Comparison of ENCODE assay signal across 22 cellular contexts in genomic region chr12:4284306-4284705, GRCh38. TPM values are rescaled to one million over a fixed set of nuclear protein-coding genes. Genes with fewer than 3 reads are reported as not detected.
DNase-seq lines count a peak whose midpoint lies in the region; ATAC-seq, FAIRE-seq and TF ChIP-seq lines count a peak whose summit lies in the region.
"Had no signal": no experiment of that assay in that cellular context is flagged by ENCODE, and none has a peak within 500 bp of the region (broad histone marks: within the 10 kb centered on the region; RNA-seq: fewer than 3 reads in every experiment).

No MANE protein-coding gene starts in this region.

- H3K27ac ChIP-seq in K562 (ENCODE audit: extremely low read depth, low read depth, low read length), result no peak overlapping the region
- H3K27ac ChIP-seq in psoas muscle, result no peak overlapping the region
- H3K27ac ChIP-seq: BLaER1 treated with 17β-estradiol and CSF1 and Interleukin-3, amounts not matched to agents 10 nM and 100 nM; RWPE1 had no signal

- H3K27me3 Mint-ChIP-seq in activated CD8-positive, alpha-beta memory T cell treated with anti-CD3 and anti-CD28 coated beads, Interleukin-2, amount 10 ng/mL, durations not matched to agents 7 days and 5 days, result no peaks in the 10 kb centered on the region
- no peaks in the 10 kb centered on the region for H3K27me3 Mint-ChIP-seq in activated CD4-positive, alpha-beta memory T cell treated with anti-CD3 and anti-CD28 coated beads for 36 hours
- no peaks in the 10 kb centered on the region for H3K27me3 Mint-ChIP-seq in nephron progenitor cell (ENCODE audit: low read depth, poor library complexity)

- H3K9ac ChIP-seq in K562 (ENCODE audit: insufficient read depth in 1 of 2, low read depth in 2 of 2, low read length in 2 of 2), result no peak overlapping the region
- H3K9ac ChIP-seq: BLaER1 treated with 17β-estradiol and CSF1 and Interleukin-3, amounts not matched to agents 10 nM and 100 nM had no signal

- H3K27ac Mint-ChIP-seq in activated CD8-positive, alpha-beta memory T cell treated with anti-CD3 and anti-CD28 coated beads, Interleukin-2, amount 10 ng/mL, durations not matched to agents 7 days and 5 days, result no peak overlapping the region
- peak overlapping the region; percentile 61 for H3K27ac Mint-ChIP-seq in activated CD4-positive, alpha-beta memory T cell treated with anti-CD3 and anti-CD28 coated beads for 36 hours
- H3K27ac Mint-ChIP-seq in nephron progenitor cell, result peak overlapping the region; percentile 95
- H3K27ac Mint-ChIP-seq: GM23338 had no signal

- no peak for TF ChIP-seq RAD21 in K562 (CRISPR knock-in tag; conservative IDR thresholded peaks at IDR 0.05 in 1 of 2, IDR thresholded peaks at IDR 0.05 in 1 of 2)

- H3K4me3 Mint-ChIP-seq in activated CD8-positive, alpha-beta memory T cell treated with anti-CD3 and anti-CD28 coated beads, Interleukin-2, amount 10 ng/mL, durations not matched to agents 7 days and 5 days, result no peak overlapping the region
- H3K4me3 Mint-ChIP-seq in activated CD4-positive, alpha-beta memory T cell treated with anti-CD3 and anti-CD28 coated beads for 36 hours, result no peak overlapping the region
- H3K4me3 Mint-ChIP-seq in nephron progenitor cell, result no peak overlapping the region
- H3K4me3 Mint-ChIP-seq: GM23338 had no signal

- no peak overlapping the region for H3K4me2 ChIP-seq in K562 (ENCODE audit: insufficient read depth, low read length)
- H3K4me2 ChIP-seq: BLaER1 treated with 17β-estradiol and CSF1 and Interleukin-3, amounts not matched to agents 10 nM and 100 nM; GM23338 had no signal

- H3K4me3 ChIP-seq in K562 (no peak overlapping the region), psoas muscle (no peak overlapping the region)
- H3K4me3 ChIP-seq: BLaER1 treated with 17β-estradiol and CSF1 and Interleukin-3, amounts not matched to agents 10 nM and 100 nM; GM23338 had no signal

- DNase-seq in activated CD8-positive, alpha-beta memory T cell treated with anti-CD3 and anti-CD28 coated beads, Interleukin-2, amount 50 U/mL, for 48 hours, result peak; percentile 52
- no peak for DNase-seq in activated CD8-positive, alpha-beta memory T cell treated with anti-CD3 and anti-CD28 coated beads, Interleukin-2, amount 10 ng/mL, durations not matched to agents 7 days and 5 days
- DNase-seq in activated CD4-positive, alpha-beta memory T cell treated with anti-CD3 and anti-CD28 coated beads for 36 hours, result no peak
- DNase-seq in K562 (ENCODE audit: extremely low read depth in 1 of 4, low spot score in 3 of 4) (no peak), nephron progenitor cell (no peak), GOT3 (lab: John Stamatoyannopoulos, UW) (no peak), psoas muscle (no peak)
- no peak for DNase-seq in stimulated activated naive CD4-positive, alpha-beta T cell (lab: John Stamatoyannopoulos, UW)
- DNase-seq: DMS79 treated with DMSO at 0.1 percent for 48 hours, KBM-7, MV-4-11, NCI-H1436 treated with DMSO at 0.1 percent for 48 hours, NCI-H2029 treated with DMSO at 0.1 percent for 48 hours, NCI-H2171 treated with DMSO at 0.1 percent for 48 hours, NCI-H510A, NCI-H774, PC-3 had no signal

- TF ChIP-seq POLR2A in K562 (conservative IDR thresholded peaks at IDR 0.05), result no peak

- 93% methylated on average over 4 of the region's 4 CpGs for WGBS in K562 (ENCODE audit: insufficient coverage, low coverage, missing lambda C conversion rate)
- 74 to 89% (median 84%) methylated on average over 4 of the region's 4 CpGs for WGBS in psoas muscle, 3 donors

- H3K36me3 ChIP-seq in K562 (ENCODE audit: control insufficient read depth, insufficient read depth, low read length) (peaks cover 95% of the 10 kb centered on the region), psoas muscle (ENCODE audit: insufficient read depth in 1 of 2, low read depth in 1 of 2) (peaks cover 0 to 10% of the 10 kb centered on the region in 2 donors)
- H3K36me3 ChIP-seq: BLaER1 treated with 17β-estradiol and CSF1 and Interleukin-3, amounts not matched to agents 10 nM and 100 nM had no signal

- no peaks in the 10 kb centered on the region; a peak in 1 of 5 replicates for H3K4me1 ChIP-seq in K562 (replicated peaks in 1 of 2; ENCODE audit: control insufficient read depth in 2 of 2, insufficient read depth in 2 of 2, low read length in 2 of 2)
- peaks cover 2% of the 10 kb centered on the region for H3K4me1 ChIP-seq in psoas muscle

- CTCF ChIA-PET in activated CD8-positive, alpha-beta memory T cell treated with anti-CD3 and anti-CD28 coated beads, Interleukin-2, amount 10 ng/mL, durations not matched to agents 7 days and 5 days (lab: Charles Lee), result interaction anchor here (1.7 to 6.8 kb wide), 2 partner anchors 8 to 177 kb away, joined by 5 to 38 read pairs; no protein-coding TSS in a partner anchor
- CTCF ChIA-PET in activated CD4-positive, alpha-beta memory T cell treated with anti-CD3 and anti-CD28 coated beads for 36 hours (lab: Charles Lee), result interaction anchor here (1.6 kb wide), 1 partner anchor 16 kb away, joined by 3 read pairs; no protein-coding TSS in a partner anchor
- CTCF ChIA-PET in K562 (lab: Yijun Ruan, JAX; ENCODE audit: low intra/inter-chr PET ratio), result no interaction called here

- in situ Hi-C loops in K562 (cut with MboI), result loop anchor here (25.0 kb wide), 1 partner anchor 397 kb away; no protein-coding TSS in a partner anchor

- H4K20me1 ChIP-seq in K562 (replicated peaks; ENCODE audit: control insufficient read depth, insufficient read depth, low read length), result peaks cover 10% of the 10 kb centered on the region; the same call in 1 of the 2 replicates
- H4K20me1 ChIP-seq: BLaER1 treated with 17β-estradiol and CSF1 and Interleukin-3, amounts not matched to agents 10 nM and 100 nM had no signal

- no peaks in the 10 kb centered on the region for H3K9me3 Mint-ChIP-seq in activated CD8-positive, alpha-beta memory T cell treated with anti-CD3 and anti-CD28 coated beads, Interleukin-2, amount 10 ng/mL, durations not matched to agents 7 days and 5 days (ENCODE audit: low read depth)
- H3K9me3 Mint-ChIP-seq in activated CD4-positive, alpha-beta memory T cell treated with anti-CD3 and anti-CD28 coated beads for 36 hours, result no peaks in the 10 kb centered on the region
- no peaks in the 10 kb centered on the region for H3K9me3 Mint-ChIP-seq in nephron progenitor cell
- H3K9me3 Mint-ChIP-seq: GM23338 had no signal

- peaks cover 96% of the 10 kb centered on the region for H3K4me1 Mint-ChIP-seq in activated CD8-positive, alpha-beta memory T cell treated with anti-CD3 and anti-CD28 coated beads, Interleukin-2, amount 10 ng/mL, durations not matched to agents 7 days and 5 days
- H3K4me1 Mint-ChIP-seq in activated CD4-positive, alpha-beta memory T cell treated with anti-CD3 and anti-CD28 coated beads for 36 hours (ENCODE audit: low read depth), result peaks cover 93% of the 10 kb centered on the region
- H3K4me1 Mint-ChIP-seq in nephron progenitor cell, result peaks cover 97% of the 10 kb centered on the region

- H3K79me2 ChIP-seq in K562 (ENCODE audit: control insufficient read depth, insufficient read depth, low read length), result peaks cover 54% of the 10 kb centered on the region

- H3K27me3 ChIP-seq in K562 (ENCODE audit: control insufficient read depth in 2 of 2, insufficient read depth in 2 of 2, low read length in 2 of 2), result no peaks in the 10 kb centered on the region
- peaks cover 0 to 7% (median 5%) of the 10 kb centered on the region in 3 donors for H3K27me3 ChIP-seq in psoas muscle (ENCODE audit: insufficient read depth in 3 of 3, low read length in 2 of 3)

- ATAC-seq in activated CD8-positive, alpha-beta memory T cell treated with anti-CD3 and anti-CD28 coated beads, Interleukin-2, amount 10 ng/mL, durations not matched to agents 7 days and 5 days, result no peak
- ATAC-seq in K562, result no peak
- no peak for ATAC-seq in psoas muscle
- ATAC-seq: GM23338, PC-3 had no signal

- TF ChIP-seq CTCF in K562 (IDR thresholded peaks at IDR 0.05 in 2 of 3, conservative IDR thresholded peaks at IDR 0.05 in 1 of 3; ENCODE audit: insufficient read depth in 2 of 3, low read depth in 1 of 3, low read length in 3 of 3) (no peak), nephron progenitor cell (IDR thresholded peaks at IDR 0.05) (no peak), psoas muscle (IDR thresholded peaks at IDR 0.05) (no peak)

- intact Hi-C loops in activated CD4-positive, alpha-beta memory T cell treated with anti-CD3 and anti-CD28 coated beads for 36 hours (cut with micrococcal nuclease), result no loop called here
- intact Hi-C loops in K562 (cut with micrococcal nuclease), result no loop called here
- intact Hi-C loops in psoas muscle (cut with DNase I), result no loop called here

- no peak for FAIRE-seq in K562 (lab: Jason Lieb, UNC)
- FAIRE-seq: G401.6 had no signal

- BruUV-seq in K562 (replicated peaks; lab: Mats Ljungman, UMichigan), result no TSS peak

- no peak overlapping the region for H2AFZ ChIP-seq in K562 (ENCODE audit: low read depth, low read length)
- H2AFZ ChIP-seq: GM23338 had no signal

- no peaks in the 10 kb centered on the region for H3K9me3 ChIP-seq in K562 (replicated peaks; ENCODE audit: control insufficient read depth, insufficient read depth, low read depth, low read length)
- no peaks in the 10 kb centered on the region for H3K9me3 ChIP-seq in psoas muscle
- H3K9me3 ChIP-seq: BLaER1 treated with 17β-estradiol and CSF1 and Interleukin-3, amounts not matched to agents 10 nM and 100 nM had no signal

- POLR2A ChIA-PET in activated CD4-positive, alpha-beta memory T cell treated with anti-CD3 and anti-CD28 coated beads for 36 hours (lab: Charles Lee), result interaction anchor here (1.1 to 2.7 kb wide), 2 partner anchors 10 to 177 kb away, joined by 4 to 11 read pairs; no protein-coding TSS in a partner anchor
- POLR2A ChIA-PET in K562 (lab: Yijun Ruan, JAX), result interaction anchor here (0.8 to 2.2 kb wide), 3 partner anchors 9 to 285 kb away, joined by 3 to 9 read pairs (median 5); no protein-coding TSS in a partner anchor

- peaks cover 94% of the 10 kb centered on the region for H3K36me3 Mint-ChIP-seq in activated CD8-positive, alpha-beta memory T cell treated with anti-CD3 and anti-CD28 coated beads, Interleukin-2, amount 10 ng/mL, durations not matched to agents 7 days and 5 days
- peaks cover 92% of the 10 kb centered on the region for H3K36me3 Mint-ChIP-seq in activated CD4-positive, alpha-beta memory T cell treated with anti-CD3 and anti-CD28 coated beads for 36 hours
- peaks cover 95% of the 10 kb centered on the region for H3K36me3 Mint-ChIP-seq in nephron progenitor cell (ENCODE audit: low read depth)

- H3K9me1 ChIP-seq in K562 (ENCODE audit: control insufficient read depth, insufficient read depth, low read length), result no peaks in the 10 kb centered on the region

- TF ChIP-seq EP300 in K562 (IDR thresholded peaks at IDR 0.05; ENCODE audit: low read length), result no peak

RNA-seq across cellular contexts. Expression of gene CCND2, which starts 10.7 kb away (rescaled TPM):
- total RNA-seq in activated CD8-positive, alpha-beta memory T cell treated with anti-CD3 and anti-CD28 coated beads, Interleukin-2, amount 10 ng/mL, durations not matched to agents 7 days and 5 days, result 100 to 1,000 TPM; 492 to 862 TPM
- total RNA-seq in activated CD4-positive, alpha-beta memory T cell treated with anti-CD3 and anti-CD28 coated beads for 36 hours, result 100 to 1,000 TPM; 255 to 261 TPM
- total RNA-seq in K562 (2011; cell fraction: chromatin; rRNA removed; ENCODE audit: low replicate concordance), result 52.6 and 55.6 TPM in 2 replicates
- 37.4 and 40.2 TPM in 2 replicates for total RNA-seq in K562 (2011; cell fraction: nucleolus; rRNA removed)
- total RNA-seq in K562 (2011; cell fraction: nucleoplasm; rRNA removed), result 57.5 and 64.9 TPM in 2 replicates
- 39.6 and 52.1 TPM in 2 replicates for total RNA-seq in K562 (2014; rRNA removed)
- 68.9 and 71.9 TPM in 2 replicates for total RNA-seq in K562 (2014; rRNA removed; fragmentation: Illumina TruSeq; extraction: Trizol)
- 49.7 and 53.2 TPM in 2 replicates for total RNA-seq in K562 (2015; rRNA removed; fragmentation: Illumina TruSeq; extraction: Trizol)
- total RNA-seq in K562 (2021), result 93.5 and 99.3 TPM in 2 replicates
- 36.9 and 42.9 TPM in 2 replicates for polyA plus RNA-seq in K562 (2011; rRNA removed)
- 20.5 and 35.3 TPM in 2 replicates for polyA plus RNA-seq in K562 (2011; cell fraction: cytosol; rRNA removed)
- polyA plus RNA-seq in K562 (2011; cell fraction: nucleus; rRNA removed), result 28.5 and 42.5 TPM in 2 replicates
- polyA plus RNA-seq in K562 (2012), result 12.1 and 12.4 TPM in 2 replicates
- polyA plus RNA-seq in K562 (2014; fragmentation: Illumina TruSeq; extraction: Trizol), result 12.6 and 13.6 TPM in 2 replicates
- polyA plus RNA-seq in K562 (2014; fragmentation: Nextera tagmentation; extraction: Ambion mirVana), result 10 to 100 TPM; 13.7 to 47.6 TPM
- 30.3 and 33.2 TPM in 2 replicates for polyA plus RNA-seq in K562 (2014; rRNA removed)
- polyA minus RNA-seq in K562 (2011; rRNA and poly(A)+ RNA removed), result 109 and 119 TPM in 2 replicates
- polyA minus RNA-seq in K562 (2011; cell fraction: cytosol; rRNA and poly(A)+ RNA removed), result 68.1 and 69.3 TPM in 2 replicates
- polyA minus RNA-seq in K562 (2011; cell fraction: nucleus; rRNA and poly(A)+ RNA removed), result 21.5 and 41.5 TPM in 2 replicates
- 10 to 100 TPM in 1 of 4 donors, 1 to 10 TPM in 3; 3.3 to 10.1 (median 6.2) TPM for total RNA-seq in psoas muscle
- polyA plus RNA-seq in psoas muscle, result under 1 TPM; 0.31 to 0.68 (median 0.58) TPM
- total RNA-seq: A172, PC-3 had no signal

RNA-seq across cellular contexts. Expression of gene TIGAR, which starts 36.7 kb away (rescaled TPM):
- total RNA-seq in activated CD8-positive, alpha-beta memory T cell treated with anti-CD3 and anti-CD28 coated beads, Interleukin-2, amount 10 ng/mL, durations not matched to agents 7 days and 5 days, result 10 to 100 TPM in 1 of 2 experiments, 1 to 10 TPM in 1; 7.6 to 18.1 TPM
- total RNA-seq in activated CD4-positive, alpha-beta memory T cell treated with anti-CD3 and anti-CD28 coated beads for 36 hours, result 10 to 100 TPM; 12.0 to 13.6 TPM
- 0.86 TPM in 2 replicates for total RNA-seq in K562 (2011; cell fraction: chromatin; rRNA removed; ENCODE audit: low replicate concordance)
- 0.66 and 0.67 TPM in 2 replicates for total RNA-seq in K562 (2011; cell fraction: nucleolus; rRNA removed)
- 0.84 and 0.88 TPM in 2 replicates for total RNA-seq in K562 (2011; cell fraction: nucleoplasm; rRNA removed)
- total RNA-seq in K562 (2014; rRNA removed) (not detected in 2 replicates), K562 (2014; rRNA removed; fragmentation: Illumina TruSeq; extraction: Trizol) (0.38 TPM in 1 of 2 replicates, not detected in the other), K562 (2015; rRNA removed; fragmentation: Illumina TruSeq; extraction: Trizol) (0.11 TPM in 2 replicates), K562 (2021) (0.07 and 1.0 TPM in 2 replicates), psoas muscle (10 to 100 TPM; 10.9 to 17.3 (median 11.8) TPM)
- polyA plus RNA-seq in K562 (2011; rRNA removed) (0.11 and 0.61 TPM in 2 replicates), K562 (2014; fragmentation: Illumina TruSeq; extraction: Trizol) (0.28 and 0.33 TPM in 2 replicates), K562 (2014; fragmentation: Nextera tagmentation; extraction: Ambion mirVana) (under 1 TPM; 0.50 to 0.63 TPM), K562 (2014; rRNA removed) (0.04 and 0.53 TPM in 2 replicates), psoas muscle (10 to 100 TPM in 1 of 3 donors, 1 to 10 TPM in 2; 6.3 to 20.0 (median 8.1) TPM)
- polyA plus RNA-seq in K562 (2011; cell fraction: cytosol; rRNA removed), result 0.06 and 0.19 TPM in 2 replicates
- 0.11 and 0.14 TPM in 2 replicates for polyA plus RNA-seq in K562 (2011; cell fraction: nucleus; rRNA removed)
- polyA plus RNA-seq in K562 (2012), result 0.03 and 0.48 TPM in 2 replicates
- polyA minus RNA-seq in K562 (2011; rRNA and poly(A)+ RNA removed), result 0.15 and 0.42 TPM in 2 replicates
- polyA minus RNA-seq in K562 (2011; cell fraction: cytosol; rRNA and poly(A)+ RNA removed), result not detected in 2 replicates
- polyA minus RNA-seq in K562 (2011; cell fraction: nucleus; rRNA and poly(A)+ RNA removed), result 0.27 and 0.44 TPM in 2 replicates

Comparison
In these comparisons a context has a peak if more than half of its experiments do, and no peak if none do; other contexts are left out.
1. RNA of gene TIGAR, which starts 36.7 kb away (total RNA-seq): 7.6 to 18.1 TPM in activated CD8-positive, alpha-beta memory T cell treated with anti-CD3 and anti-CD28 coated beads, Interleukin-2, amount 10 ng/mL, durations not matched to agents 7 days and 5 days, 12.0 to 13.6 TPM in activated CD4-positive, alpha-beta memory T cell treated with anti-CD3 and anti-CD28 coated beads for 36 hours and 10.9 to 17.3 TPM in psoas muscle; 0.07 to 1.0 TPM in K562; every median in the first group is over 4 times any median in the second.